Comparison of ENCODE assay signal across 1 cellular context in genomic region chr16:56426585-56426984, GRCh38.
TF ChIP-seq lines count a peak whose summit lies in the region.

No MANE protein-coding gene starts in this region.

TF ChIP-seq in IMR-90, 13 proteins besides CTCF, POLR2A, EP300 and RAD21:
- no peak for TF ChIP-seq RFX5 (IDR thresholded peaks at IDR 0.05; ENCODE audit: low read depth, low read length)
- TF ChIP-seq CEBPB (IDR thresholded peaks at IDR 0.05; ENCODE audit: low read depth, low read length): peak; percentile 39
- no peak for TF ChIP-seq MAFK (IDR thresholded peaks at IDR 0.05; ENCODE audit: low read depth, low read length)
- no peak for TF ChIP-seq RCOR1 (IDR thresholded peaks at IDR 0.05; ENCODE audit: insufficient replicate concordance, low read length)
